ENCODE assay signal across 18 cellular contexts in genomic region chr10:130336612-130337304, GRCh38.
DNase-seq lines count a peak whose midpoint lies in the region; ATAC-seq, FAIRE-seq and TF ChIP-seq lines count a peak whose summit lies in the region.
"Had no signal": no experiment of that assay in that cellular context is flagged by ENCODE, and none has a peak within 500 bp of the region (broad histone marks: within the 10 kb centered on the region; RNA-seq: fewer than 3 reads in every experiment).

No MANE protein-coding gene starts in this region.

- H3K4me2 ChIP-seq in Karpas-422 (ENCODE audit: low read depth, low read length, poor library complexity, severe bottlenecking): no peak overlapping the region
- H3K4me2 ChIP-seq: KMS-11 had no signal

- no peaks in the 10 kb centered on the region for H3K79me2 ChIP-seq in Karpas-422 (ENCODE audit: low read length)

- DNase-seq in Karpas-422 (peak; percentile 43), bronchial epithelial cell (ENCODE audit: low read depth) (no peak), nephron progenitor cell (peak; percentile 41), kidney glomerular epithelial cell (lab: John Stamatoyannopoulos, UW) (no peak), natural killer cell (no peak)
- DNase-seq in stimulated activated effector memory CD8-positive, alpha-beta T cell treated with anti-CD3 and anti-CD28 coated beads, Interleukin-12 subunit alpha, Interleukin-12 subunit beta, amount 100 ng/mL, for 72 hours (ENCODE audit: low spot score in 2 of 2): no peak
- DNase-seq: activated naive CD8-positive, alpha-beta T cell treated with anti-CD3 and anti-CD28 coated beads for 36 hours; hypothalamus; left cardiac atrium; NCI-H69; T1000 had no signal

- H3K9me2 ChIP-seq in Karpas-422 (replicated peaks; ENCODE audit: insufficient read depth, low read length): no peaks in the 10 kb centered on the region

- H3K27ac Mint-ChIP-seq in nephron progenitor cell: no peak overlapping the region
- H3K27ac Mint-ChIP-seq in stimulated activated effector memory CD8-positive, alpha-beta T cell treated with anti-CD3 and anti-CD28 coated beads, Interleukin-12 subunit alpha, Interleukin-12 subunit beta, amount 100 ng/mL, for 72 hours: no peak overlapping the region
- no peak overlapping the region for H3K27ac Mint-ChIP-seq in natural killer cell
- H3K27ac Mint-ChIP-seq: activated naive CD8-positive, alpha-beta T cell treated with anti-CD3 and anti-CD28 coated beads for 36 hours; mesothelial cell of epicardium had no signal

- no peak for ATAC-seq in stimulated activated effector memory CD8-positive, alpha-beta T cell treated with anti-CD3 and anti-CD28 coated beads, Interleukin-12 subunit alpha, Interleukin-12 subunit beta, amount 100 ng/mL, for 72 hours
- ATAC-seq in natural killer cell (no peak), HG03135 (IDR thresholded peaks at IDR 0.05; ENCODE audit: unreplicated experiment) (no peak)
- ATAC-seq: activated CD4-positive, CD25-positive, alpha-beta regulatory T cell treated with anti-CD3 and anti-CD28 coated beads, Interleukin-2, amount 50 U/mL, for 24 hours; left cardiac atrium had no signal

- H3K27me3 Mint-ChIP-seq in nephron progenitor cell (ENCODE audit: low read depth, poor library complexity): peaks cover 20% of the 10 kb centered on the region
- peaks cover 0 to 3% of the 10 kb centered on the region in 2 donors for H3K27me3 Mint-ChIP-seq in natural killer cell (ENCODE audit: low read depth in 2 of 2)

- peak; percentile 84 for FAIRE-seq in bronchial epithelial cell (lab: Jason Lieb, UNC)
- FAIRE-seq: colon had no signal

- H3K4me1 Mint-ChIP-seq in nephron progenitor cell (no peaks in the 10 kb centered on the region), natural killer cell (no peaks in the 10 kb centered on the region)
- no peaks in the 10 kb centered on the region for H3K4me1 Mint-ChIP-seq in stimulated activated effector memory CD8-positive, alpha-beta T cell treated with anti-CD3 and anti-CD28 coated beads, Interleukin-12 subunit alpha, Interleukin-12 subunit beta, amount 100 ng/mL, for 72 hours
- H3K4me1 Mint-ChIP-seq: activated naive CD8-positive, alpha-beta T cell treated with anti-CD3 and anti-CD28 coated beads for 36 hours; mesothelial cell of epicardium had no signal

- H3K4me3 Mint-ChIP-seq in nephron progenitor cell: no peak overlapping the region
- H3K4me3 Mint-ChIP-seq in stimulated activated effector memory CD8-positive, alpha-beta T cell treated with anti-CD3 and anti-CD28 coated beads, Interleukin-12 subunit alpha, Interleukin-12 subunit beta, amount 100 ng/mL, for 72 hours: no peak overlapping the region
- H3K4me3 Mint-ChIP-seq in natural killer cell: no peak overlapping the region
- H3K4me3 Mint-ChIP-seq: activated naive CD8-positive, alpha-beta T cell treated with anti-CD3 and anti-CD28 coated beads for 36 hours; mesothelial cell of epicardium had no signal

- H3K4me3 ChIP-seq in Karpas-422 (ENCODE audit: low read length) (no peak overlapping the region), bronchial epithelial cell (ENCODE audit: low read depth, low read length) (no peak overlapping the region)
- H3K4me3 ChIP-seq: thoracic aorta had no signal

- no peaks in the 10 kb centered on the region for H3K27me3 ChIP-seq in Karpas-422 (ENCODE audit: low read length)
- H3K27me3 ChIP-seq in bronchial epithelial cell (ENCODE audit: control insufficient read depth, insufficient read depth, low read length): no peaks in the 10 kb centered on the region

- no peak overlapping the region for H3K9ac ChIP-seq in Karpas-422 (ENCODE audit: low read length)
- H3K9ac ChIP-seq: KMS-11 had no signal

- H3K36me3 ChIP-seq in Karpas-422 (ENCODE audit: insufficient read depth, low read length) (no peaks in the 10 kb centered on the region), bronchial epithelial cell (ENCODE audit: control insufficient read depth, insufficient read depth, low read length) (no peaks in the 10 kb centered on the region)
- H3K36me3 ChIP-seq: thoracic aorta had no signal

- TF ChIP-seq CTCF in C4-2B (conservative IDR thresholded peaks at IDR 0.05): peak; percentile 57
- TF ChIP-seq CTCF in bronchial epithelial cell (IDR thresholded peaks at IDR 0.05; ENCODE audit: insufficient read depth, low read length, severe bottlenecking): no peak
- TF ChIP-seq CTCF in nephron progenitor cell (IDR thresholded peaks at IDR 0.05): peak; percentile 35
- no peak for TF ChIP-seq CTCF in natural killer cell (IDR thresholded peaks at IDR 0.05)

- no peaks in the 10 kb centered on the region for H3K36me3 Mint-ChIP-seq in nephron progenitor cell (ENCODE audit: low read depth)
- H3K36me3 Mint-ChIP-seq in stimulated activated effector memory CD8-positive, alpha-beta T cell treated with anti-CD3 and anti-CD28 coated beads, Interleukin-12 subunit alpha, Interleukin-12 subunit beta, amount 100 ng/mL, for 72 hours: no peaks in the 10 kb centered on the region
- no peaks in the 10 kb centered on the region for H3K36me3 Mint-ChIP-seq in natural killer cell
- H3K36me3 Mint-ChIP-seq: activated naive CD8-positive, alpha-beta T cell treated with anti-CD3 and anti-CD28 coated beads for 36 hours; mesothelial cell of epicardium had no signal

- peaks cover 3% of the 10 kb centered on the region; the same call in 1 of the 2 replicates for H3K4me1 ChIP-seq in Karpas-422 (ENCODE audit: low read length)

- H3K9me3 ChIP-seq in Karpas-422 (ENCODE audit: low read length): no peaks in the 10 kb centered on the region
- H3K9me3 ChIP-seq: thoracic aorta had no signal

- intact Hi-C loops in natural killer cell (cut with micrococcal nuclease): no loop called here

- no peaks in the 10 kb centered on the region for H3K9me3 Mint-ChIP-seq in nephron progenitor cell
- peaks cover 9% of the 10 kb centered on the region for H3K9me3 Mint-ChIP-seq in stimulated activated effector memory CD8-positive, alpha-beta T cell treated with anti-CD3 and anti-CD28 coated beads, Interleukin-12 subunit alpha, Interleukin-12 subunit beta, amount 100 ng/mL, for 72 hours
- no peaks in the 10 kb centered on the region for H3K9me3 Mint-ChIP-seq in natural killer cell
- H3K9me3 Mint-ChIP-seq: activated naive CD8-positive, alpha-beta T cell treated with anti-CD3 and anti-CD28 coated beads for 36 hours; mesothelial cell of epicardium had no signal

- H2AFZ ChIP-seq in Karpas-422 (ENCODE audit: low read length): no peak overlapping the region

- no peaks in the 10 kb centered on the region for H4K20me1 ChIP-seq in Karpas-422 (ENCODE audit: insufficient read depth, low read depth, low read length)

- H3K27ac ChIP-seq in C4-2B (no peak overlapping the region), Karpas-422 (ENCODE audit: low read length) (no peak overlapping the region)
- H3K27ac ChIP-seq: KMS-11, thoracic aorta had no signal

Comparison
In these comparisons a context has a peak if more than half of its experiments do, and no peak if none do; other contexts are left out.
1. CTCF ChIP-seq: peak in C4-2B (single experiment) and nephron progenitor cell (single experiment); none in bronchial epithelial cell (single experiment) and natural killer cell (single experiment).
2. DNase-seq: peak in Karpas-422 (single experiment) and nephron progenitor cell (single experiment); none in bronchial epithelial cell (single experiment), stimulated activated effector memory CD8-positive, alpha-beta T cell treated with anti-CD3 and anti-CD28 coated beads, Interleukin-12 subunit alpha, Interleukin-12 subunit beta, amount 100 ng/mL, for 72 hours (0 of 2), kidney glomerular epithelial cell (single experiment) and natural killer cell (single experiment).